In genomic region chr19:49580264-49581006, GRCh38 we compare ENCODE assay signal across 8 cellular contexts. TPM values are rescaled to one million over a fixed set of nuclear protein-coding genes. Genes with fewer than 3 reads are reported as not detected.
A peak's percentile ranks its signal among the peaks of the same experiment; 100 is the strongest.
DNase-seq lines count a peak whose midpoint lies in the region; ATAC-seq and TF ChIP-seq lines count a peak whose summit lies in the region.

NOSIP (minus strand) TSS chr19:49580556; CDS start chr19:49560691, 19,865 bp downstream.

- H3K36me3 Mint-ChIP-seq in endothelial cell (ENCODE audit: low read depth, unreplicated experiment), result peaks cover 11% of the 10 kb centered on the region

- H4K20me1 ChIP-seq in OCI-LY7 (ENCODE audit: insufficient read depth, low read length), result no peaks in the 10 kb centered on the region

- peak; percentile 96 for ATAC-seq in GM21423 (IDR thresholded peaks at IDR 0.05; ENCODE audit: unreplicated experiment)

- H3K79me2 ChIP-seq in OCI-LY7 (ENCODE audit: insufficient read depth, low read depth, low read length), result peaks cover 22% of the 10 kb centered on the region

- H3K27me3 Mint-ChIP-seq in endothelial cell (ENCODE audit: unreplicated experiment), result peaks cover 8% of the 10 kb centered on the region

- H3K4me1 Mint-ChIP-seq in endothelial cell (ENCODE audit: unreplicated experiment), result peaks cover 20% of the 10 kb centered on the region

- no peak for TF ChIP-seq CTCF in OCI-LY7 (conservative IDR thresholded peaks at IDR 0.05; ENCODE audit: low read length)
- TF ChIP-seq CTCF in endothelial cell (IDR thresholded peaks at IDR 0.05; ENCODE audit: unreplicated experiment), result no peak

- peak within 1 kb of the TSS; percentile 99 for H3K4me3 Mint-ChIP-seq in endothelial cell (ENCODE audit: unreplicated experiment)

- POLR2A ChIA-PET in OCI-LY7 (lab: Charles Lee), result interaction anchor here (1.0 to 2.1 kb wide), 7 partner anchors 8 to 81 kb away, joined by 3 to 9 read pairs (median 3); partner anchors contain the start of gene PRR12

- CTCF ChIA-PET in OCI-LY7 (lab: Charles Lee; ENCODE audit: unreplicated experiment), result no interaction called here

- DNase-seq in COR-L47 (lab: John Stamatoyannopoulos, UW) (peak; percentile 94), HuH-7 (ENCODE audit: low spot score) (peak; percentile 84), OCI-LY7 (ENCODE audit: low spot score) (peak; percentile 98), endothelial cell (ENCODE audit: low spot score) (peak; percentile 89), middle frontal gyrus (ENCODE audit: extremely low spot score, low spot score) (peak; percentile 93)
- DNase-seq in activated CD8-positive, alpha-beta memory T cell treated with anti-CD3 and anti-CD28 coated beads, Interleukin-2, amount 50 U/mL, for 48 hours, result peak; percentile 96
- DNase-seq in stimulated activated CD8-positive, alpha-beta memory T cell treated with anti-CD3 and anti-CD28 coated beads, Interleukin-2, amount 100 ng/mL, for 1 hour (ENCODE audit: low read depth in 2 of 2), result peak; percentile 94

- intact Hi-C loops in OCI-LY7 (cut with micrococcal nuclease; ENCODE audit: unreplicated experiment), result no loop called here

- no peaks in the 10 kb centered on the region for H3K9me3 ChIP-seq in OCI-LY7 (ENCODE audit: low read length)

- no peaks in the 10 kb centered on the region for H3K9me2 ChIP-seq in OCI-LY7 (ENCODE audit: insufficient read depth, low read length)

- H3K4me2 ChIP-seq in OCI-LY7 (ENCODE audit: low read length), result peak within 1 kb of the TSS; percentile 84

- H3K4me3 ChIP-seq in OCI-LY7 (ENCODE audit: low read depth, low read length, poor library complexity, severe bottlenecking), result peak within 1 kb of the TSS; percentile 89

- peaks cover 7% of the 10 kb centered on the region; the same call in 1 of the 2 replicates for H3K36me3 ChIP-seq in OCI-LY7 (ENCODE audit: insufficient read depth, low read length)

- H2AFZ ChIP-seq in OCI-LY7 (ENCODE audit: low read length), result peak within 1 kb of the TSS; percentile 100

- peak within 1 kb of the TSS; percentile 98 for H3K27ac Mint-ChIP-seq in endothelial cell (ENCODE audit: unreplicated experiment)

- H3K9me3 Mint-ChIP-seq in endothelial cell (ENCODE audit: unreplicated experiment), result no peaks in the 10 kb centered on the region

- H3K4me1 ChIP-seq in OCI-LY7 (ENCODE audit: insufficient read depth, low read length, poor library complexity, severe bottlenecking), result peaks cover 18% of the 10 kb centered on the region

- BruUV-seq in OCI-LY7 (replicated peaks; lab: Mats Ljungman, UMichigan), result no TSS peak

- peak within 1 kb of the TSS; percentile 40 for H3K27ac ChIP-seq in OCI-LY7 (ENCODE audit: low read depth, low read length, poor library complexity, severe bottlenecking)

RNA-seq across cellular contexts. Expression of gene NOSIP, which starts in this region (rescaled TPM):
- 74.7 and 84.0 TPM in 2 replicates for total RNA-seq in OCI-LY7 (2014; rRNA removed; shearing (Covaris generic))
- total RNA-seq in OCI-LY7 (2022) (35.1 and 42.7 TPM in 2 replicates), endothelial cell (ENCODE audit: unreplicated experiment) (76.3 TPM)

Comparison
In these comparisons a context has a peak if more than half of its experiments do, and no peak if none do; other contexts are left out.
1. Peak in every context shown above with its lines: DNase-seq, ATAC-seq, H3K4me3 ChIP-seq and H3K27ac ChIP-seq.